Comparison of ENCODE assay signal across 8 cellular contexts in genomic region chr3:46948830-46949671, GRCh38. TPM values are rescaled to one million over a fixed set of nuclear protein-coding genes. Genes with fewer than 3 reads are reported as not detected.
A peak's percentile ranks its signal among the peaks of the same experiment; 100 is the strongest.
DNase-seq lines count a peak whose midpoint lies in the region; TF ChIP-seq lines count a peak whose summit lies in the region.

No MANE protein-coding gene starts in this region.

- H3K4me3 Mint-ChIP-seq in activated naive CD4-positive, alpha-beta T cell treated with anti-CD3 and anti-CD28 coated beads, Interleukin-2, amount 50 U/mL, for 24 hours: peak overlapping the region; percentile 80
- no peak overlapping the region for H3K4me3 Mint-ChIP-seq in endodermal cell

- peaks cover 44% of the 10 kb centered on the region for H3K4me1 ChIP-seq in endodermal cell (ENCODE audit: control insufficient read depth, insufficient read depth, low read length)
- peaks cover 4% of the 10 kb centered on the region for H3K4me1 ChIP-seq in rectal smooth muscle tissue (ENCODE audit: control insufficient read depth, insufficient read depth, low read length)

- H3K36me3 ChIP-seq in endodermal cell (ENCODE audit: control insufficient read depth, insufficient read depth, low read length): peaks cover 34% of the 10 kb centered on the region
- no peaks in the 10 kb centered on the region for H3K36me3 ChIP-seq in rectal smooth muscle tissue (ENCODE audit: control insufficient read depth, insufficient read depth, low read length)

- peaks cover 6% of the 10 kb centered on the region for H3K36me3 Mint-ChIP-seq in activated naive CD4-positive, alpha-beta T cell treated with anti-CD3 and anti-CD28 coated beads, Interleukin-2, amount 50 U/mL, for 24 hours
- peaks cover 25% of the 10 kb centered on the region for H3K36me3 Mint-ChIP-seq in endodermal cell (ENCODE audit: low read depth)

- H3K27me3 ChIP-seq in endodermal cell (ENCODE audit: control insufficient read depth, insufficient read depth, low read length, poor library complexity, severe bottlenecking): no peaks in the 10 kb centered on the region
- no peaks in the 10 kb centered on the region for H3K27me3 ChIP-seq in rectal smooth muscle tissue (ENCODE audit: control insufficient read depth, insufficient read depth, low read length)

- H3K9ac ChIP-seq in endodermal cell (ENCODE audit: extremely low read depth, low read length, poor library complexity, severe bottlenecking) (no peak overlapping the region), rectal smooth muscle tissue (ENCODE audit: low read length) (no peak overlapping the region)

- no peaks in the 10 kb centered on the region for H3K9me3 ChIP-seq in endodermal cell (ENCODE audit: control insufficient read depth, low read length)

- H3K4me1 Mint-ChIP-seq in activated naive CD4-positive, alpha-beta T cell treated with anti-CD3 and anti-CD28 coated beads, Interleukin-2, amount 50 U/mL, for 24 hours: peaks cover 96% of the 10 kb centered on the region
- peaks cover 68% of the 10 kb centered on the region for H3K4me1 Mint-ChIP-seq in endodermal cell

- peak overlapping the region; percentile 68 for H3K27ac Mint-ChIP-seq in activated naive CD4-positive, alpha-beta T cell treated with anti-CD3 and anti-CD28 coated beads, Interleukin-2, amount 50 U/mL, for 24 hours
- peak overlapping the region; percentile 22 for H3K27ac Mint-ChIP-seq in endodermal cell

- H3K9me3 Mint-ChIP-seq in activated naive CD4-positive, alpha-beta T cell treated with anti-CD3 and anti-CD28 coated beads, Interleukin-2, amount 50 U/mL, for 24 hours: no peaks in the 10 kb centered on the region
- H3K9me3 Mint-ChIP-seq in endodermal cell: no peaks in the 10 kb centered on the region

- H3K27ac ChIP-seq in endodermal cell (ENCODE audit: low read depth, low read length) (no peak overlapping the region), rectal smooth muscle tissue (ENCODE audit: low read depth, low read length) (no peak overlapping the region)

- no peak for TF ChIP-seq CTCF in NB4 (IDR thresholded peaks at IDR 0.05; ENCODE audit: low read depth, low read length)
- TF ChIP-seq CTCF in endodermal cell (conservative IDR thresholded peaks at IDR 0.05): no peak

- WGBS in endodermal cell (ENCODE audit: insufficient coverage in 1 of 2, insufficient read length in 1 of 2), 2 experiments: 84 to 96% methylated on average over 4 to 6 of the region's 6 CpGs

- no peak for TF ChIP-seq POLR2A in NB4 (IDR thresholded peaks at IDR 0.05; ENCODE audit: extremely low read depth, insufficient read length)

- DNase-seq in activated naive CD4-positive, alpha-beta T cell treated with anti-CD3 and anti-CD28 coated beads, Interleukin-2, amount 50 U/mL, for 16 hours: no peak
- peak; percentile 55 for DNase-seq in NB4 (ENCODE audit: low read depth)
- DNase-seq in endodermal cell: no peak
- no peak for DNase-seq in NCI-H226
- DNase-seq in NCI-H1092 treated with DMSO at 0.1 percent for 48 hours (lab: John Stamatoyannopoulos, UW): no peak
- DNase-seq in NCI-H2107 treated with DMSO at 0.1 percent for 48 hours (lab: John Stamatoyannopoulos, UW; ENCODE audit: unreplicated experiment): no peak

- H3K4me3 ChIP-seq in NB4 (ENCODE audit: low read depth, low read length) (no peak overlapping the region), endodermal cell (ENCODE audit: low read length) (no peak overlapping the region), rectal smooth muscle tissue (ENCODE audit: low read length) (peak overlapping the region; percentile 28)

- no peaks in the 10 kb centered on the region for H3K27me3 Mint-ChIP-seq in activated naive CD4-positive, alpha-beta T cell treated with anti-CD3 and anti-CD28 coated beads, Interleukin-2, amount 50 U/mL, for 24 hours
- H3K27me3 Mint-ChIP-seq in endodermal cell (ENCODE audit: insufficient read depth): no peaks in the 10 kb centered on the region

RNA-seq across cellular contexts. Expression of gene CCDC12, which starts 27.5 kb away (rescaled TPM):
- 10 to 100 TPM; 46.7 to 47.8 TPM for total RNA-seq in endodermal cell
- 44.4 TPM for polyA plus RNA-seq in endodermal cell (2013, experiment 1 of 2)
- 41.1 TPM for polyA plus RNA-seq in endodermal cell (2013, experiment 2 of 2)

RNA-seq across cellular contexts. Expression of gene NBEAL2, which starts 30.4 kb away (rescaled TPM):
- total RNA-seq in endodermal cell: 10 to 100 TPM; 59.2 to 64.0 TPM
- polyA plus RNA-seq in endodermal cell (2013, experiment 1 of 2): 22.9 TPM
- 17.8 TPM for polyA plus RNA-seq in endodermal cell (2013, experiment 2 of 2)
